ENCODE assay signal across 24 cellular contexts in genomic region chr6:43886067-43886461, GRCh38.
DNase-seq lines count a peak whose midpoint lies in the region; ATAC-seq and TF ChIP-seq lines count a peak whose summit lies in the region.
"Had no signal": no experiment of that assay in that cellular context is flagged by ENCODE, and none has a peak within 500 bp of the region (broad histone marks: within the 10 kb centered on the region; RNA-seq: fewer than 3 reads in every experiment).

No MANE protein-coding gene starts in this region.

- no peak overlapping the region for H2AFZ ChIP-seq in KMS-11 (ENCODE audit: low read depth)
- no peak overlapping the region for H2AFZ ChIP-seq in OCI-LY7 (ENCODE audit: low read length)
- H2AFZ ChIP-seq: PC-9 had no signal

- ATAC-seq in GM18505 (IDR thresholded peaks at IDR 0.05; ENCODE audit: unreplicated experiment), result no peak

- H4K20me1 ChIP-seq in KMS-11 (ENCODE audit: insufficient read depth) (no peaks in the 10 kb centered on the region), OCI-LY7 (ENCODE audit: insufficient read depth, low read length) (no peaks in the 10 kb centered on the region)

- H3K9me3 Mint-ChIP-seq in activated naive CD4-positive, alpha-beta T cell treated with anti-CD3 and anti-CD28 coated beads for 36 hours, result no peaks in the 10 kb centered on the region
- H3K9me3 Mint-ChIP-seq: CD4-positive, CD25-positive, alpha-beta regulatory T cell had no signal

- peak; percentile 82 for DNase-seq in Daoy (ENCODE audit: low read depth)
- DNase-seq in glomerular visceral epithelial cell (ENCODE audit: extremely low spot score), result peak; percentile 70
- DNase-seq in sigmoid colon, result peak; percentile 38
- no peak for DNase-seq in NCI-H748 (lab: John Stamatoyannopoulos, UW; ENCODE audit: unreplicated experiment)
- DNase-seq in OCI-LY7 (ENCODE audit: low spot score), result no peak
- DNase-seq in activated naive CD4-positive, alpha-beta T cell treated with anti-CD3 and anti-CD28 coated beads for 36 hours, result no peak
- DNase-seq: CD4-positive, CD25-positive, alpha-beta regulatory T cell; DMS153; GOT3; HCEC 1CT; Kasumi-1; NCI-H1105; NCI-H146; NCI-H1930; NCI-H2107; NK-92 treated with Interleukin-12 subunit alpha and Interleukin-12 subunit beta, amount 100 ng/mL, for 24 hours; PC-9; SHP77; T-helper 1 cell had no signal

- no peak overlapping the region for H3K27ac Mint-ChIP-seq in activated naive CD4-positive, alpha-beta T cell treated with anti-CD3 and anti-CD28 coated beads for 36 hours
- H3K27ac Mint-ChIP-seq: B cell; CD4-positive, CD25-positive, alpha-beta regulatory T cell had no signal

- H3K79me2 ChIP-seq in KMS-11 (ENCODE audit: insufficient read depth, low read depth) (no peaks in the 10 kb centered on the region), OCI-LY7 (ENCODE audit: insufficient read depth, low read depth, low read length) (no peaks in the 10 kb centered on the region)

- TF ChIP-seq POLR2A in sigmoid colon (IDR thresholded peaks at IDR 0.05) (no peak), GM18505 (IDR thresholded peaks at IDR 0.05; ENCODE audit: borderline replicate concordance, extremely low read depth, insufficient read depth, insufficient read length) (no peak)

- no peak for TF ChIP-seq EP300 in sigmoid colon (IDR thresholded peaks at IDR 0.05)

- H3K9me3 ChIP-seq in sigmoid colon (no peaks in the 10 kb centered on the region), OCI-LY7 (ENCODE audit: low read length) (no peaks in the 10 kb centered on the region)

- H3K4me1 ChIP-seq in KMS-11 (ENCODE audit: low read depth, poor library complexity, severe bottlenecking) (peaks cover 17% of the 10 kb centered on the region), sigmoid colon (no peaks in the 10 kb centered on the region), OCI-LY7 (ENCODE audit: insufficient read depth, low read length, poor library complexity, severe bottlenecking) (peaks cover 18% of the 10 kb centered on the region)

- 80 to 83% methylated on average over 10 of the region's 10 CpGs for WGBS in sigmoid colon, 2 donors

- H3K27me3 Mint-ChIP-seq in activated naive CD4-positive, alpha-beta T cell treated with anti-CD3 and anti-CD28 coated beads for 36 hours (ENCODE audit: low read depth), result peaks cover 10% of the 10 kb centered on the region

- no peak overlapping the region for H3K27ac ChIP-seq in KMS-11
- no peak overlapping the region for H3K27ac ChIP-seq in sigmoid colon
- no peak overlapping the region for H3K27ac ChIP-seq in OCI-LY7 (ENCODE audit: low read depth, low read length, poor library complexity, severe bottlenecking)
- H3K27ac ChIP-seq: HL-60, PC-9, RWPE1 had no signal

- no peak overlapping the region for H3K9ac ChIP-seq in KMS-11

- no peaks in the 10 kb centered on the region for H3K36me3 Mint-ChIP-seq in activated naive CD4-positive, alpha-beta T cell treated with anti-CD3 and anti-CD28 coated beads for 36 hours (ENCODE audit: low read depth)
- H3K36me3 Mint-ChIP-seq: CD4-positive, CD25-positive, alpha-beta regulatory T cell had no signal

- no peak for TF ChIP-seq CTCF in KMS-11 (conservative IDR thresholded peaks at IDR 0.05; ENCODE audit: low read depth, low read length)
- no peak for TF ChIP-seq CTCF in sigmoid colon (IDR thresholded peaks at IDR 0.05)
- TF ChIP-seq CTCF in OCI-LY7 (conservative IDR thresholded peaks at IDR 0.05; ENCODE audit: low read length), result no peak

- no peak overlapping the region for H3K4me3 Mint-ChIP-seq in activated naive CD4-positive, alpha-beta T cell treated with anti-CD3 and anti-CD28 coated beads for 36 hours
- H3K4me3 Mint-ChIP-seq: B cell; CD4-positive, CD25-positive, alpha-beta regulatory T cell had no signal

- CTCF ChIA-PET in OCI-LY7 (lab: Charles Lee; ENCODE audit: unreplicated experiment), result no interaction called here
- CTCF ChIA-PET in activated naive CD4-positive, alpha-beta T cell treated with anti-CD3 and anti-CD28 coated beads for 36 hours (lab: Charles Lee), result interaction anchor here (0.6 kb wide), 1 partner anchor 84 kb away, joined by 3 read pairs; no protein-coding TSS in a partner anchor

- H3K4me3 ChIP-seq in KMS-11 (IDR thresholded peaks at IDR 0.05; ENCODE audit: insufficient read depth, low read depth, low read length), result no peak overlapping the region
- no peak overlapping the region for H3K4me3 ChIP-seq in sigmoid colon
- no peak overlapping the region for H3K4me3 ChIP-seq in OCI-LY7 (ENCODE audit: low read depth, low read length, poor library complexity, severe bottlenecking)
- H3K4me3 ChIP-seq: PC-9 had no signal

- no peaks in the 10 kb centered on the region for H3K9me2 ChIP-seq in OCI-LY7 (ENCODE audit: insufficient read depth, low read length)

- H3K4me2 ChIP-seq in KMS-11 (peak overlapping the region; percentile 34; the same call in 1 of the 2 replicates), OCI-LY7 (ENCODE audit: low read length) (no peak overlapping the region)
- H3K4me2 ChIP-seq: PC-9 had no signal

- no TSS peak for BruUV-seq in OCI-LY7 (replicated peaks; lab: Mats Ljungman, UMichigan)

- intact Hi-C loops in sigmoid colon (cut with DNase I), result no loop called here
- intact Hi-C loops in OCI-LY7 (cut with micrococcal nuclease; ENCODE audit: unreplicated experiment), result no loop called here
- intact Hi-C loops in activated naive CD4-positive, alpha-beta T cell treated with anti-CD3 and anti-CD28 coated beads for 36 hours (cut with micrococcal nuclease), result no loop called here

- H3K27me3 ChIP-seq in KMS-11 (ENCODE audit: insufficient read depth, low read depth), result no peaks in the 10 kb centered on the region
- peaks cover 0 to 3% (median 0%) of the 10 kb centered on the region in 3 donors for H3K27me3 ChIP-seq in sigmoid colon

- H3K36me3 ChIP-seq in KMS-11 (ENCODE audit: insufficient read depth), result no peaks in the 10 kb centered on the region
- H3K36me3 ChIP-seq in sigmoid colon, result no peaks in the 10 kb centered on the region
- H3K36me3 ChIP-seq in OCI-LY7 (ENCODE audit: insufficient read depth, low read length), result no peaks in the 10 kb centered on the region

- H3K4me1 Mint-ChIP-seq in activated naive CD4-positive, alpha-beta T cell treated with anti-CD3 and anti-CD28 coated beads for 36 hours (ENCODE audit: low read depth), result peaks cover 3% of the 10 kb centered on the region

- POLR2A ChIA-PET in OCI-LY7 (lab: Charles Lee), result no interaction called here

Comparison
In these comparisons a context has a peak if more than half of its experiments do, and no peak if none do; other contexts are left out.
1. DNase-seq: peak in Daoy (single experiment), glomerular visceral epithelial cell (single experiment) and sigmoid colon (single experiment); none in NCI-H748 (single experiment), OCI-LY7 (single experiment) and activated naive CD4-positive, alpha-beta T cell treated with anti-CD3 and anti-CD28 coated beads for 36 hours (single experiment).